13 cellular contexts compared by ENCODE assay signal in the genomic region with DNA sequence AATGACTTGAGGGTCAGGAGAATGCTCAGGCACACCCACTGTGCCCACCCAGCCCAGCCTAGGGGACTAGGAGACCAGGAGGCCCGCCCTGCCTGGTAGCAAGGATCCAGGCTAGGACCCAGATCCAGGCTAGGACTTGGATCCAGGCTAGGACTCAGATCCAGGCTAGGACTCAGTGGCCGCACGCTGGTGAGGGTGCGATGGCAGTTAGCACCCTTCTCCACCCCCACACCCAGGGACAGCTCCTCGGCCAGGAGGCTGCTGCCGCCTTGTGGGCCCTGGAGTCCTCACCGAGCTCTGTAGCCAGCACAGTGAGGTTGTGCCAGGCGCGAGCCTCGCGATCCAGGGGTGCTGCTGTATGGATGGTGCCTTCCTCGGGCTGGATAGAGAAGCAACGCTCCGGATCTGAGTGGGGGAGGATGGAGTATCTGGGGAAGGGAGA. TPM values are rescaled to one million over a fixed set of nuclear protein-coding genes. Genes with fewer than 3 reads are reported as not detected.
DNase-seq lines count a peak whose midpoint lies in the region; ATAC-seq and TF ChIP-seq lines count a peak whose summit lies in the region.
"Had no signal": no experiment of that assay in that cellular context is flagged by ENCODE, and none has a peak within 500 bp of the region (broad histone marks: within the 10 kb centered on the region; RNA-seq: fewer than 3 reads in every experiment).

No MANE protein-coding gene starts in this region.

- peak; percentile 15 for TF ChIP-seq CTCF in RWPE2 (IDR thresholded peaks at IDR 0.05; ENCODE audit: poor library complexity, severe bottlenecking)
- TF ChIP-seq CTCF in heart right ventricle (IDR thresholded peaks at IDR 0.05): peak in 7 of 9 donors; percentile 16 to 47 (median 33)
- TF ChIP-seq CTCF in Calu3 (IDR thresholded peaks at IDR 0.05; ENCODE audit: unreplicated experiment): no peak

- H3K4me3 ChIP-seq in RWPE2 (ENCODE audit: severe bottlenecking) (no peak overlapping the region), heart right ventricle (no peak overlapping the region)

- peaks cover 13% of the 10 kb centered on the region for H3K36me3 Mint-ChIP-seq in Calu3 (ENCODE audit: insufficient read depth, unreplicated experiment)
- H3K36me3 Mint-ChIP-seq in activated T-cell treated with anti-CD3 and anti-CD28 coated beads, Interleukin-2, amount 50 U/mL, for 24 hours (ENCODE audit: low read depth): no peaks in the 10 kb centered on the region

- H3K27ac Mint-ChIP-seq in Calu3 (ENCODE audit: unreplicated experiment): no peak overlapping the region
- H3K27ac Mint-ChIP-seq in activated T-cell treated with anti-CD3 and anti-CD28 coated beads, Interleukin-2, amount 50 U/mL, for 24 hours: no peak overlapping the region

- H3K27ac ChIP-seq in RWPE2 (ENCODE audit: poor library complexity, severe bottlenecking) (no peak overlapping the region), heart right ventricle (no peak overlapping the region)
- H3K27ac ChIP-seq: C4-2B had no signal

- BruUV-seq in Calu3 (replicated peaks; lab: Mats Ljungman, UMichigan): no TSS peak

- H3K36me3 ChIP-seq in RWPE2 (ENCODE audit: low read depth): no peaks in the 10 kb centered on the region
- H3K36me3 ChIP-seq in heart right ventricle: no peaks in the 10 kb centered on the region

- no peaks in the 10 kb centered on the region for H3K9me3 Mint-ChIP-seq in Calu3 (ENCODE audit: low read depth, unreplicated experiment)
- H3K9me3 Mint-ChIP-seq in activated T-cell treated with anti-CD3 and anti-CD28 coated beads, Interleukin-2, amount 50 U/mL, for 24 hours: no peaks in the 10 kb centered on the region

- no peaks in the 10 kb centered on the region for H3K4me1 ChIP-seq in RWPE2 (ENCODE audit: insufficient read depth, poor library complexity, severe bottlenecking)
- H3K4me1 ChIP-seq in heart right ventricle: peaks cover under 1 to 26% (median 18%) of the 10 kb centered on the region in 9 donors

- 53 to 62% methylated on average over 14 of the region's 14 CpGs for whole genome bisulfite sequencing in heart right ventricle, 2 donors

- DNase-seq in AG20443 (ENCODE audit: low spot score) (peak; percentile 31), RWPE2 (ENCODE audit: low spot score) (peak; percentile 66), heart right ventricle (no peak), Calu3 (no peak), HuH-7.5 (ENCODE audit: low spot score) (no peak)
- no peak for DNase-seq in activated T-cell treated with anti-CD3 and anti-CD28 coated beads, Interleukin-2, amount 50 U/mL, for 24 hours
- DNase-seq: HCEC 1CT had no signal

- H3K27me3 ChIP-seq in RWPE2 (ENCODE audit: insufficient read depth, poor library complexity, severe bottlenecking) (no peaks in the 10 kb centered on the region), heart right ventricle (no peaks in the 10 kb centered on the region)

- no peak overlapping the region for H3K4me3 Mint-ChIP-seq in Calu3 (ENCODE audit: low read depth, unreplicated experiment)
- no peak overlapping the region for H3K4me3 Mint-ChIP-seq in activated T-cell treated with anti-CD3 and anti-CD28 coated beads, Interleukin-2, amount 50 U/mL, for 24 hours

- no peaks in the 10 kb centered on the region for H3K9me3 ChIP-seq in RWPE2 (ENCODE audit: severe bottlenecking)
- H3K9me3 ChIP-seq in heart right ventricle: no peaks in the 10 kb centered on the region

- H3K4me1 Mint-ChIP-seq in Calu3 (ENCODE audit: low read depth, unreplicated experiment): peaks cover 14% of the 10 kb centered on the region
- H3K4me1 Mint-ChIP-seq in activated T-cell treated with anti-CD3 and anti-CD28 coated beads, Interleukin-2, amount 50 U/mL, for 24 hours (ENCODE audit: low read depth): peaks cover 14% of the 10 kb centered on the region

- intact Hi-C loops in heart right ventricle (cut with DNase I) (loop anchor here in 3 of 10 donors (2.0 to 10.0 kb wide), 3 partner anchors 55 to 497 kb away; no protein-coding TSS in a partner anchor), Calu3 (cut with micrococcal nuclease; ENCODE audit: unreplicated experiment) (no loop called here)

- no peaks in the 10 kb centered on the region for H3K27me3 Mint-ChIP-seq in Calu3 (ENCODE audit: unreplicated experiment)
- H3K27me3 Mint-ChIP-seq in activated T-cell treated with anti-CD3 and anti-CD28 coated beads, Interleukin-2, amount 50 U/mL, for 24 hours: peaks cover 4% of the 10 kb centered on the region

- CTCF ChIA-PET in Calu3 (lab: Charles Lee): no interaction called here

- ATAC-seq in RWPE2 (ENCODE audit: low read depth) (no peak), heart right ventricle (peak in 5 of 8 donors; percentile 31 to 56 (median 41))

RNA-seq across cellular contexts. Expression of gene CDH24, which starts 5.1 kb away (rescaled TPM):
- 1 to 10 TPM in 7 of 10 donors, under 1 TPM in 3; 0.57 to 4.4 (median 1.3) TPM for total RNA-seq in heart right ventricle
- 1 to 10 TPM; 1.9 to 9.1 TPM for polyA plus RNA-seq in heart right ventricle
- total RNA-seq in Calu3 (2022): 5.0 and 5.7 TPM in 2 replicates

RNA-seq across cellular contexts. Expression of gene PSMB11, which starts 10.2 kb away (rescaled TPM):
- total RNA-seq in heart right ventricle (not detected), Calu3 (2022) (not detected in 2 replicates)
- polyA plus RNA-seq in heart right ventricle: not detected
- total RNA-seq: chondrocyte, glomerular endothelial cell, LHCN-M2, mucosa of gallbladder, RPMI7951 had no signal

RNA-seq across cellular contexts. Expression of gene PSMB5, which starts 17.5 kb away (rescaled TPM):
- total RNA-seq in heart right ventricle (100 to 1,000 TPM; 111 to 141 (median 122) TPM), Calu3 (2022) (121 and 138 TPM in 2 replicates)
- polyA plus RNA-seq in heart right ventricle: 100 to 1,000 TPM in 1 of 2 donors, 10 to 100 TPM in 1; 35.6 to 206 TPM

RNA-seq across cellular contexts. Expression of gene C14orf93, which starts 42.3 kb away (rescaled TPM):
- total RNA-seq in heart right ventricle (1 to 10 TPM; 3.2 to 6.2 (median 4.8) TPM), Calu3 (2022) (9.6 and 10.6 TPM in 2 replicates)
- 1 to 10 TPM; 3.2 to 6.7 TPM for polyA plus RNA-seq in heart right ventricle

RNA-seq across cellular contexts. Expression of gene ACIN1, which starts 42.7 kb away (rescaled TPM):
- total RNA-seq in heart right ventricle (10 to 100 TPM; 60.2 to 79.7 (median 68.0) TPM), Calu3 (2022) (181 and 191 TPM in 2 replicates)
- polyA plus RNA-seq in heart right ventricle: 100 to 1,000 TPM in 1 of 2 donors, 10 to 100 TPM in 1; 35.7 to 119 TPM

Comparison
In these comparisons a context has a peak if more than half of its experiments do, and no peak if none do; other contexts are left out.
1. DNase-seq: peak in AG20443 (single experiment) and RWPE2 (single experiment); none in heart right ventricle (0 of 2), Calu3 (single experiment), HuH-7.5 (single experiment) and activated T-cell treated with anti-CD3 and anti-CD28 coated beads, Interleukin-2, amount 50 U/mL, for 24 hours (single experiment).